8 cellular contexts compared by ENCODE assay signal in the genomic region with DNA sequence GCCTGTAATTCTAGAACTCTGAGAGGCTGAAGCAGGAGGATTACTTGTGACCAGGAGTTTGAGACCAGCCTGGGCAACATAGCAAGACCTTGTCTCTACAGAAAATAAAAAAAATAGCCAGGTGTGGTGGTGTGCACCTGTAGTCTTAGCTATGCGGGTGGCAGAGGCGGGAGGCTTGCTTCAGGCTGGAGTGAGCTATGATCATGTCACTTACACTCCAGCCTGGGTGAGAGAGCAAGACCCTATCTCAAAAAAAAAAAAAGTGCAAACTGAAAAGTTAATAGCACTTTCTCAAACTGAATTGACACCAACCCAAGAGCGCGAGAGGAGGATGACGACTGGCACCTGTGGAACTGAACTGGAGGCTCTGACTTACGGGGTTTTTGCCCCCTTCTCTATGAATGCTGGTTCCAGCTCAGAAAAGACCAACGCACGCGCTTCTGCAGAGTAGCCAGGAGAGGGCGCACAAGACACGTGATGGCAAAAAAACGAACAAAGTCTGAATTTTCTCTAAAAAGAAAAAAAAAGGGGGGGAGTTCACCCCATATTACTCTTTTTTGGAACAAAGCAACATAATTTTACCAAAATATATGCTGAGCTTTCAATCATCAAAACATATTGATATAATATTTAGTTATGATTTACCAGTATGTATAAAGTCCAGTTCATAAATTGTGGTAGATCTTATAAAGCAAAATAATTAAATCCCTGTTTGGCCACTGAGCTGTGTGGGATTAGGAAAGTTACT. TPM values are rescaled to one million over a fixed set of nuclear protein-coding genes. Genes with fewer than 3 reads are reported as not detected.
DNase-seq lines count a peak whose midpoint lies in the region; ATAC-seq and TF ChIP-seq lines count a peak whose summit lies in the region.

No MANE protein-coding gene starts in this region.

- no peak for TF ChIP-seq POLR2A in gastroesophageal sphincter (IDR thresholded peaks at IDR 0.05)

- no peak overlapping the region for H3K4me3 ChIP-seq in gastroesophageal sphincter

- DNase-seq in COLO829 (ENCODE audit: low spot score) (peak; percentile 45), RPMI8226 (peak; percentile 68), putamen (ENCODE audit: low spot score) (peak; percentile 24)

- no peaks in the 10 kb centered on the region for H3K36me3 Mint-ChIP-seq in activated T-helper 17 cell treated with anti-CD3 and anti-CD28 coated beads, Interleukin-2, amount 50 U/mL, for 72 hours (ENCODE audit: low read depth)

- TF ChIP-seq CTCF in gastroesophageal sphincter (IDR thresholded peaks at IDR 0.05): peak; percentile 81 to 90 (median 88)

- peak overlapping the region in 1 of 4 donors; percentile 47 for H3K27ac ChIP-seq in gastroesophageal sphincter

- H3K9me3 ChIP-seq in gastroesophageal sphincter: no peaks in the 10 kb centered on the region

- H3K4me1 Mint-ChIP-seq in activated T-helper 17 cell treated with anti-CD3 and anti-CD28 coated beads, Interleukin-2, amount 50 U/mL, for 72 hours: no peaks in the 10 kb centered on the region

- no peaks in the 10 kb centered on the region for H3K27me3 ChIP-seq in gastroesophageal sphincter

- 6 to 11% methylated on average over 12 of the region's 12 CpGs for WGBS in gastroesophageal sphincter (ENCODE audit: low coverage in 1 of 2), 2 donors

- H3K4me3 Mint-ChIP-seq in activated T-helper 17 cell treated with anti-CD3 and anti-CD28 coated beads, Interleukin-2, amount 50 U/mL, for 72 hours: no peak overlapping the region

- H3K9me3 Mint-ChIP-seq in activated T-helper 17 cell treated with anti-CD3 and anti-CD28 coated beads, Interleukin-2, amount 50 U/mL, for 72 hours: no peaks in the 10 kb centered on the region

- H3K27me3 Mint-ChIP-seq in activated T-helper 17 cell treated with anti-CD3 and anti-CD28 coated beads, Interleukin-2, amount 50 U/mL, for 72 hours: no peaks in the 10 kb centered on the region

- TF ChIP-seq EP300 in Ishikawa (IDR thresholded peaks at IDR 0.05; ENCODE audit: borderline replicate concordance) (no peak), gastroesophageal sphincter (IDR thresholded peaks at IDR 0.05) (no peak)

- peak; percentile 54 for ATAC-seq in activated T-helper 17 cell treated with anti-CD3 and anti-CD28 coated beads, Interleukin-2, amount 50 U/mL, for 72 hours (replicated peaks)
- no peak for ATAC-seq in gastroesophageal sphincter
- ATAC-seq in HG03442 (IDR thresholded peaks at IDR 0.05; ENCODE audit: unreplicated experiment): no peak
- no peak for ATAC-seq in GM19324 (IDR thresholded peaks at IDR 0.05; ENCODE audit: low FRiP score, unreplicated experiment)

- TF ChIP-seq RAD21 in Ishikawa (IDR thresholded peaks at IDR 0.05; ENCODE audit: low read depth): peak; percentile 91

- peaks cover 0 to 36% (median 0%) of the 10 kb centered on the region in 3 donors for H3K4me1 ChIP-seq in gastroesophageal sphincter

- H3K36me3 ChIP-seq in gastroesophageal sphincter: no peaks in the 10 kb centered on the region

- no peak overlapping the region for H3K27ac Mint-ChIP-seq in activated T-helper 17 cell treated with anti-CD3 and anti-CD28 coated beads, Interleukin-2, amount 50 U/mL, for 72 hours

TF ChIP-seq in Ishikawa, 13 proteins besides CTCF, POLR2A, EP300 and RAD21:
- TF ChIP-seq EGR1 (IDR thresholded peaks at IDR 0.05): no peak
- TF ChIP-seq, protein P1, sequence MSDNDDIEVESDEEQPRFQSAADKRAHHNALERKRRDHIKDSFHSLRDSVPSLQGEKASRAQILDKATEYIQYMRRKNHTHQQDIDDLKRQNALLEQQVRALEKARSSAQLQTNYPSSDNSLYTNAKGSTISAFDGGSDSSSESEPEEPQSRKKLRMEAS (IDR thresholded peaks at IDR 0.05): peak; percentile 41; the same call in 1 of the 2 replicates
- no peak for TF ChIP-seq TAF1 (IDR thresholded peaks at IDR 0.05; ENCODE audit: low read depth)
- TF ChIP-seq, protein P2, sequence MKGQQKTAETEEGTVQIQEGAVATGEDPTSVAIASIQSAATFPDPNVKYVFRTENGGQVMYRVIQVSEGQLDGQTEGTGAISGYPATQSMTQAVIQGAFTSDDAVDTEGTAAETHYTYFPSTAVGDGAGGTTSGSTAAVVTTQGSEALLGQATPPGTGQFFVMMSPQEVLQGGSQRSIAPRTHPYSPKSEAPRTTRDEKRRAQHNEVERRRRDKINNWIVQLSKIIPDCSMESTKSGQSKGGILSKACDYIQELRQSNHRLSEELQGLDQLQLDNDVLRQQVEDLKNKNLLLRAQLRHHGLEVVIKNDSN (IDR thresholded peaks at IDR 0.05): 0 out of 2 replicates have a peak, but pooled peaks have one; percentile 23
- no peak for TF ChIP-seq NFIC (IDR thresholded peaks at IDR 0.05)
- no peak for TF ChIP-seq FOXM1 (IDR thresholded peaks at IDR 0.05; ENCODE audit: borderline replicate concordance, low read depth)
- no peak for TF ChIP-seq YY1 (IDR thresholded peaks at IDR 0.05; ENCODE audit: low read depth)
TF ChIP-seq in Ishikawa: peak in this region for 2.

RNA-seq across cellular contexts. Expression of a gene that starts 23.7 kb away (rescaled TPM):
- under 1 TPM in 1 of 2 donors, not detected in 1; 0.50 TPM for total RNA-seq in activated T-helper 17 cell treated with anti-CD3 and anti-CD28 coated beads, Interleukin-2, amount 50 U/mL, for 72 hours
- 1 to 10 TPM in 3 of 4 donors, under 1 TPM in 1; 0.96 to 3.3 (median 2.3) TPM for total RNA-seq in gastroesophageal sphincter

RNA-seq across cellular contexts. Expression of a gene that starts 30.9 kb away (rescaled TPM):
- total RNA-seq in activated T-helper 17 cell treated with anti-CD3 and anti-CD28 coated beads, Interleukin-2, amount 50 U/mL, for 72 hours: not detected
- 10 to 100 TPM in 1 of 4 donors, 1 to 10 TPM in 3; 4.8 to 10.3 (median 6.5) TPM for total RNA-seq in gastroesophageal sphincter

Comparison
In these comparisons a context has a peak if more than half of its experiments do, and no peak if none do; other contexts are left out.
1. RNA of a gene that starts 30.9 kb away (total RNA-seq): 4.8 to 10.3 TPM in gastroesophageal sphincter; not detected in activated T-helper 17 cell treated with anti-CD3 and anti-CD28 coated beads, Interleukin-2, amount 50 U/mL, for 72 hours; every median in the first group is over 4 times any median in the second.
2. Peak in every context shown above with its lines, with median percentiles within 50 percentile points of each other: DNase-seq.